32 cellular contexts compared by ENCODE assay signal in the genomic region with DNA sequence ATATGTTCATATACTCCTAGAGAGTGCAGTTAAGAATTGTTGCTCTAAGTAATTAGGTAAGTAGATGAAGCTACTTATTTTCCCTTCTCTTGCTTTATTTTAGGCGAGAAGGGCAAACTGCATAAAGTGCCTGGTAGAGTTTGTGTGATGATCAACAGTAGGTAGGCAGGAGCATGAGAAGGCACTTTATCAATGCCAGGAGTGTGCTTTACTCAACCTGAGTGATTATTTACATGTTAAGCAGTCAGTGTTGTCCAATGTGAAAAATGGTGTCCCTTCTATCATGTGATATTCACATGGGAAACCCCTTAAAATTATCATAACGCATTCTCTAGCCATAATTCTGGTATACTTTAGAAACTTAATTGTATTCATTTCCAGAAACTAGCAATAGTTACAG.
"Had no signal": no experiment of that assay in that cellular context is flagged by ENCODE, and none has a peak within 500 bp of the region (broad histone marks: within the 10 kb centered on the region; RNA-seq: fewer than 3 reads in every experiment).

No MANE protein-coding gene starts in this region.

- H3K27me3 ChIP-seq: ascending aorta, cardiac muscle cell had no signal

- H3K4me3 ChIP-seq: ascending aorta, cardiac muscle cell had no signal

- DNase-seq: activated B cell treated with CpG ODN at 0.5 μM for 24 hours; activated CD4-positive, alpha-beta memory T cell treated with anti-CD3 and anti-CD28 coated beads for 36 hours; activated CD4-positive, alpha-beta T cell treated with anti-CD3 and anti-CD28 coated beads for 4 hours; activated CD4-positive, alpha-beta T cell treated with anti-CD3 and anti-CD28 coated beads, Interleukin-2, amount 10 ng/mL, durations not matched to agents 24 days and 14 days; activated CD4-positive, alpha-beta T cell treated with anti-CD3 and anti-CD28 coated beads, Interleukin-2, amount 50 U/mL, for 1 hour; activated CD4-positive, alpha-beta T cell treated with anti-CD3 and anti-CD28 coated beads, Interleukin-2, amount 50 U/mL, for 4 hours; activated CD4-positive, CD25-positive, alpha-beta regulatory T cell treated with anti-CD3 and anti-CD28 coated beads, Interleukin-2, amount 50 U/mL, for 72 hours; activated CD8-positive, alpha-beta memory T cell treated with anti-CD3 and anti-CD28 coated beads, Interleukin-2, amount 50 U/mL, for 4 hours; activated CD8-positive, alpha-beta T cell treated with anti-CD3 and anti-CD28 coated beads for 36 hours; activated effector memory CD4-positive, alpha-beta T cell treated with anti-CD3 and anti-CD28 coated beads, Interleukin-2, amount 50 U/mL, for 16 hours; activated gamma-delta T cell treated with Interleukin-2 at 50 U/mL for 16 hours; activated naive CD4-positive, alpha-beta T cell; activated naive CD4-positive, alpha-beta T cell treated with anti-CD3 and anti-CD28 coated beads for 36 hours; activated naive CD8-positive, alpha-beta T cell treated with anti-CD3 and anti-CD28 coated beads, Interleukin-2, amount 10 ng/mL, durations not matched to agents 7 days and 5 days; activated naive CD8-positive, alpha-beta T cell treated with anti-CD3 and anti-CD28 coated beads, Interleukin-2, amount 50 U/mL, for 24 hours; activated T-cell treated with anti-CD3 and anti-CD28 coated beads for 4 hours; activated T-cell treated with anti-CD3 and anti-CD28 coated beads, Interleukin-2, amount 50 U/mL, for 1 hour; activated T-cell treated with anti-CD3 and anti-CD28 coated beads, Interleukin-2, amount 50 U/mL, for 4 hours; activated T-cell treated with anti-CD3 and anti-CD28 coated beads, Interleukin-2, amount 50 U/mL, for 72 hours; amygdala; anterior cingulate cortex; caudate nucleus; cerebellar nuclear complex; T-helper 1 cell; T-helper 2 cell; T-helper 9 cell had no signal

- H3K4me1 ChIP-seq: ascending aorta had no signal

- H3K27ac ChIP-seq: ascending aorta, cardiac muscle cell, VCaP had no signal

- H3K36me3 ChIP-seq: ascending aorta, cardiac muscle cell had no signal

- FAIRE-seq: bronchial epithelial cell, TTC549 had no signal

- ATAC-seq: activated CD8-positive, alpha-beta T cell treated with anti-CD3 and anti-CD28 coated beads for 36 hours; activated naive CD8-positive, alpha-beta T cell treated with anti-CD3 and anti-CD28 coated beads, Interleukin-2, amount 50 U/mL, for 24 hours; activated T-cell treated with anti-CD3 and anti-CD28 coated beads, Interleukin-2, amount 50 U/mL, for 4 hours; activated T-cell treated with anti-CD3 and anti-CD28 coated beads, Interleukin-2, amount 50 U/mL, for 72 hours; activated T-helper 17 cell treated with anti-CD3 and anti-CD28 coated beads, Interleukin-2, amount 50 U/mL, for 72 hours had no signal

- H3K9me3 ChIP-seq: ascending aorta had no signal
